Comparison of ENCODE assay signal across 1 cellular context in the genomic region with DNA sequence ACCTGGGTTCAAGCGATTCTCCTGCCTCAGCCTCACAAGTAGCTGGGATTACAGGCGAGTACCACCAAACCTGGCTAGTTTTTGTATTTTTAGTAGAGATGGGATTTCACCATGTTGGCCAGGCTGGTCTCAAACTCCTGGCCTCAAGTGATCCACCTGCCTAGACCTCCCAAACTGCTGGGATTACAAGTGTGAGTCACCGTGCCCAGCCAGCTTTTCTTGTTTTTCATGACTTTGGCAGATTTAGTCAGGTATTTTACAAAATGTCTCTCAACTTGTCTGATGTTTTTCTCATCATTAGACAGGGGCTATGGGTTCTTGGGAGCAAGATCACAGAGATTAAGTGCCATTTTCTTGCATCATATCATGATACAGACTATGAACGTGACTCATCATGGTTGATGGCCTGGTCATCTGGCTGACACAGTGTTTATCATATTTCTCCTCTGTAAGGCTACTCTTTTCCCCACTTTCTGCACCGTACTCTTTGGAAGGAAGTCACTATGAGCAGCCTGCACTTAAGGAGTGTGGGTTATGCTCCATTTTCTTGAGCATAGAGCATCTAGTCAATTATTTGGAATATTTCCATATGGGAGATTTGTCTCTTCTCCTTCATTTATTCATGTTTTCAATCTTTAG.
TF ChIP-seq lines count a peak whose summit lies in the region.

No MANE protein-coding gene starts in this region.

TF ChIP-seq in K562, 482 proteins besides CTCF, POLR2A, EP300 and RAD21 (continued from another document and continues in another):
- TF ChIP-seq, protein P1, sequence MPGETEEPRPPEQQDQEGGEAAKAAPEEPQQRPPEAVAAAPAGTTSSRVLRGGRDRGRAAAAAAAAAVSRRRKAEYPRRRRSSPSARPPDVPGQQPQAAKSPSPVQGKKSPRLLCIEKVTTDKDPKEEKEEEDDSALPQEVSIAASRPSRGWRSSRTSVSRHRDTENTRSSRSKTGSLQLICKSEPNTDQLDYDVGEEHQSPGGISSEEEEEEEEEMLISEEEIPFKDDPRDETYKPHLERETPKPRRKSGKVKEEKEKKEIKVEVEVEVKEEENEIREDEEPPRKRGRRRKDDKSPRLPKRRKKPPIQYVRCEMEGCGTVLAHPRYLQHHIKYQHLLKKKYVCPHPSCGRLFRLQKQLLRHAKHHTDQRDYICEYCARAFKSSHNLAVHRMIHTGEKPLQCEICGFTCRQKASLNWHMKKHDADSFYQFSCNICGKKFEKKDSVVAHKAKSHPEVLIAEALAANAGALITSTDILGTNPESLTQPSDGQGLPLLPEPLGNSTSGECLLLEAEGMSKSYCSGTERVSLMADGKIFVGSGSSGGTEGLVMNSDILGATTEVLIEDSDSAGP (CRISPR knock-in tag; IDR thresholded peaks at IDR 0.05): no peak
- TF ChIP-seq, protein P2, sequence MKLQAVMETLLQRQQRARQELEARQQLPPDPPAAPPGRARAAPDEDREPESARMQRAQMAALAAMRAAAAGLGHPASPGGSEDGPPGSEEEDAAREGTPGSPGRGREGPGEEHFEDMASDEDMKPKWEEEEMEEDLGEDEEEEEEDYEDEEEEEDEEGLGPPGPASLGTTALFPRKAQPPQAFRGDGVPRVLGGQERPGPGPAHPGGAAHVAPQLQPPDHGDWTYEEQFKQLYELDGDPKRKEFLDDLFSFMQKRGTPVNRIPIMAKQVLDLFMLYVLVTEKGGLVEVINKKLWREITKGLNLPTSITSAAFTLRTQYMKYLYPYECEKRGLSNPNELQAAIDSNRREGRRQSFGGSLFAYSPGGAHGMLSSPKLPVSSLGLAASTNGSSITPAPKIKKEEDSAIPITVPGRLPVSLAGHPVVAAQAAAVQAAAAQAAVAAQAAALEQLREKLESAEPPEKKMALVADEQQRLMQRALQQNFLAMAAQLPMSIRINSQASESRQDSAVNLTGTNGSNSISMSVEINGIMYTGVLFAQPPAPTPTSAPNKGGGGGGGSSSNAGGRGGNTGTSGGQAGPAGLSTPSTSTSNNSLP (IDR thresholded peaks at IDR 0.05; ENCODE audit: borderline replicate concordance, low read depth, low read length): peak; percentile 94
- TF ChIP-seq POLR2AphosphoS2 (IDR thresholded peaks at IDR 0.05; ENCODE audit: low read length) (no peak), ZNF436 (CRISPR knock-in tag; IDR thresholded peaks at IDR 0.05) (no peak), SIN3B (IDR thresholded peaks at IDR 0.05; ENCODE audit: low read depth) (no peak), RBM17 (IDR thresholded peaks at IDR 0.05; ENCODE audit: borderline replicate concordance, low read depth, low read length) (no peak), CXXC5 (CRISPR knock-in tag; IDR thresholded peaks at IDR 0.05) (peak; percentile 35), HMG20A (CRISPR knock-in tag; conservative IDR thresholded peaks at IDR 0.05) (no peak), RBM14 (IDR thresholded peaks at IDR 0.05; ENCODE audit: borderline replicate concordance, insufficient read depth, low read depth, low read length) (no peak), U2AF2 (optimal IDR thresholded peaks at IDR 0.05; ENCODE audit: low read depth, low read length) (no peak), PHF8 (IDR thresholded peaks at IDR 0.05; ENCODE audit: borderline replicate concordance, low read length) (no peak), FOXA1 (IDR thresholded peaks at IDR 0.05; ENCODE audit: borderline replicate concordance) (no peak), NUFIP1 (IDR thresholded peaks at IDR 0.05; ENCODE audit: partially characterized antibody) (no peak), PHB (CRISPR knock-in tag; IDR thresholded peaks at IDR 0.05) (no peak)
- TF ChIP-seq, protein P3, sequence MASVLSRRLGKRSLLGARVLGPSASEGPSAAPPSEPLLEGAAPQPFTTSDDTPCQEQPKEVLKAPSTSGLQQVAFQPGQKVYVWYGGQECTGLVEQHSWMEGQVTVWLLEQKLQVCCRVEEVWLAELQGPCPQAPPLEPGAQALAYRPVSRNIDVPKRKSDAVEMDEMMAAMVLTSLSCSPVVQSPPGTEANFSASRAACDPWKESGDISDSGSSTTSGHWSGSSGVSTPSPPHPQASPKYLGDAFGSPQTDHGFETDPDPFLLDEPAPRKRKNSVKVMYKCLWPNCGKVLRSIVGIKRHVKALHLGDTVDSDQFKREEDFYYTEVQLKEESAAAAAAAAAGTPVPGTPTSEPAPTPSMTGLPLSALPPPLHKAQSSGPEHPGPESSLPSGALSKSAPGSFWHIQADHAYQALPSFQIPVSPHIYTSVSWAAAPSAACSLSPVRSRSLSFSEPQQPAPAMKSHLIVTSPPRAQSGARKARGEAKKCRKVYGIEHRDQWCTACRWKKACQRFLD (CRISPR knock-in tag; IDR thresholded peaks at IDR 0.05): peak; percentile 50; the same call in 1 of the 2 replicates
- TF ChIP-seq, protein P4, sequence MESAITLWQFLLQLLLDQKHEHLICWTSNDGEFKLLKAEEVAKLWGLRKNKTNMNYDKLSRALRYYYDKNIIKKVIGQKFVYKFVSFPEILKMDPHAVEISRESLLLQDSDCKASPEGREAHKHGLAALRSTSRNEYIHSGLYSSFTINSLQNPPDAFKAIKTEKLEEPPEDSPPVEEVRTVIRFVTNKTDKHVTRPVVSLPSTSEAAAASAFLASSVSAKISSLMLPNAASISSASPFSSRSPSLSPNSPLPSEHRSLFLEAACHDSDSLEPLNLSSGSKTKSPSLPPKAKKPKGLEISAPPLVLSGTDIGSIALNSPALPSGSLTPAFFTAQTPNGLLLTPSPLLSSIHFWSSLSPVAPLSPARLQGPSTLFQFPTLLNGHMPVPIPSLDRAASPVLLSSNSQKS (CRISPR knock-in tag; IDR thresholded peaks at IDR 0.05): no peak
- TF ChIP-seq, protein P5, sequence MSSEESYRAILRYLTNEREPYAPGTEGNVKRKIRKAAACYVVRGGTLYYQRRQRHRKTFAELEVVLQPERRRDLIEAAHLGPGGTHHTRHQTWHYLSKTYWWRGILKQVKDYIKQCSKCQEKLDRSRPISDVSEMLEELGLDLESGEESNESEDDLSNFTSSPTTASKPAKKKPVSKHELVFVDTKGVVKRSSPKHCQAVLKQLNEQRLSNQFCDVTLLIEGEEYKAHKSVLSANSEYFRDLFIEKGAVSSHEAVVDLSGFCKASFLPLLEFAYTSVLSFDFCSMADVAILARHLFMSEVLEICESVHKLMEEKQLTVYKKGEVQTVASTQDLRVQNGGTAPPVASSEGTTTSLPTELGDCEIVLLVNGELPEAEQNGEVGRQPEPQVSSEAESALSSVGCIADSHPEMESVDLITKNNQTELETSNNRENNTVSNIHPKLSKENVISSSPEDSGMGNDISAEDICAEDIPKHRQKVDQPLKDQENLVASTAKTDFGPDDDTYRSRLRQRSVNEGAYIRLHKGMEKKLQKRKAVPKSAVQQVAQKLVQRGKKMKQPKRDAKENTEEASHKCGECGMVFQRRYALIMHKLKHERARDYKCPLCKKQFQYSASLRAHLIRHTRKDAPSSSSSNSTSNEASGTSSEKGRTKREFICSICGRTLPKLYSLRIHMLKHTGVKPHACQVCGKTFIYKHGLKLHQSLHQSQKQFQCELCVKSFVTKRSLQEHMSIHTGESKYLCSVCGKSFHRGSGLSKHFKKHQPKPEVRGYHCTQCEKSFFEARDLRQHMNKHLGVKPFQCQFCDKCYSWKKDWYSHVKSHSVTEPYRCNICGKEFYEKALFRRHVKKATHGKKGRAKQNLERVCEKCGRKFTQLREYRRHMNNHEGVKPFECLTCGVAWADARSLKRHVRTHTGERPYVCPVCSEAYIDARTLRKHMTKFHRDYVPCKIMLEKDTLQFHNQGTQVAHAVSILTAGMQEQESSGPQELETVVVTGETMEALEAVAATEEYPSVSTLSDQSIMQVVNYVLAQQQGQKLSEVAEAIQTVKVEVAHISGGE (CRISPR knock-in tag; IDR thresholded peaks at IDR 0.05): peak in 1 of 3 experiments; percentile 43; a peak in 1 of 6 replicates
- TF ChIP-seq, protein P6, sequence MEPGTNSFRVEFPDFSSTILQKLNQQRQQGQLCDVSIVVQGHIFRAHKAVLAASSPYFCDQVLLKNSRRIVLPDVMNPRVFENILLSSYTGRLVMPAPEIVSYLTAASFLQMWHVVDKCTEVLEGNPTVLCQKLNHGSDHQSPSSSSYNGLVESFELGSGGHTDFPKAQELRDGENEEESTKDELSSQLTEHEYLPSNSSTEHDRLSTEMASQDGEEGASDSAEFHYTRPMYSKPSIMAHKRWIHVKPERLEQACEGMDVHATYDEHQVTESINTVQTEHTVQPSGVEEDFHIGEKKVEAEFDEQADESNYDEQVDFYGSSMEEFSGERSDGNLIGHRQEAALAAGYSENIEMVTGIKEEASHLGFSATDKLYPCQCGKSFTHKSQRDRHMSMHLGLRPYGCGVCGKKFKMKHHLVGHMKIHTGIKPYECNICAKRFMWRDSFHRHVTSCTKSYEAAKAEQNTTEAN (CRISPR knock-in tag; IDR thresholded peaks at IDR 0.05): no peak
- TF ChIP-seq, protein P7, sequence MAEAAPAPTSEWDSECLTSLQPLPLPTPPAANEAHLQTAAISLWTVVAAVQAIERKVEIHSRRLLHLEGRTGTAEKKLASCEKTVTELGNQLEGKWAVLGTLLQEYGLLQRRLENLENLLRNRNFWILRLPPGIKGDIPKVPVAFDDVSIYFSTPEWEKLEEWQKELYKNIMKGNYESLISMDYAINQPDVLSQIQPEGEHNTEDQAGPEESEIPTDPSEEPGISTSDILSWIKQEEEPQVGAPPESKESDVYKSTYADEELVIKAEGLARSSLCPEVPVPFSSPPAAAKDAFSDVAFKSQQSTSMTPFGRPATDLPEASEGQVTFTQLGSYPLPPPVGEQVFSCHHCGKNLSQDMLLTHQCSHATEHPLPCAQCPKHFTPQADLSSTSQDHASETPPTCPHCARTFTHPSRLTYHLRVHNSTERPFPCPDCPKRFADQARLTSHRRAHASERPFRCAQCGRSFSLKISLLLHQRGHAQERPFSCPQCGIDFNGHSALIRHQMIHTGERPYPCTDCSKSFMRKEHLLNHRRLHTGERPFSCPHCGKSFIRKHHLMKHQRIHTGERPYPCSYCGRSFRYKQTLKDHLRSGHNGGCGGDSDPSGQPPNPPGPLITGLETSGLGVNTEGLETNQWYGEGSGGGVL (CRISPR knock-in tag; IDR thresholded peaks at IDR 0.05): no peak
- TF ChIP-seq, protein P8, sequence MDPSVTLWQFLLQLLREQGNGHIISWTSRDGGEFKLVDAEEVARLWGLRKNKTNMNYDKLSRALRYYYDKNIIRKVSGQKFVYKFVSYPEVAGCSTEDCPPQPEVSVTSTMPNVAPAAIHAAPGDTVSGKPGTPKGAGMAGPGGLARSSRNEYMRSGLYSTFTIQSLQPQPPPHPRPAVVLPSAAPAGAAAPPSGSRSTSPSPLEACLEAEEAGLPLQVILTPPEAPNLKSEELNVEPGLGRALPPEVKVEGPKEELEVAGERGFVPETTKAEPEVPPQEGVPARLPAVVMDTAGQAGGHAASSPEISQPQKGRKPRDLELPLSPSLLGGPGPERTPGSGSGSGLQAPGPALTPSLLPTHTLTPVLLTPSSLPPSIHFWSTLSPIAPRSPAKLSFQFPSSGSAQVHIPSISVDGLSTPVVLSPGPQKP (CRISPR knock-in tag; IDR thresholded peaks at IDR 0.05): no peak
- TF ChIP-seq, protein P9, sequence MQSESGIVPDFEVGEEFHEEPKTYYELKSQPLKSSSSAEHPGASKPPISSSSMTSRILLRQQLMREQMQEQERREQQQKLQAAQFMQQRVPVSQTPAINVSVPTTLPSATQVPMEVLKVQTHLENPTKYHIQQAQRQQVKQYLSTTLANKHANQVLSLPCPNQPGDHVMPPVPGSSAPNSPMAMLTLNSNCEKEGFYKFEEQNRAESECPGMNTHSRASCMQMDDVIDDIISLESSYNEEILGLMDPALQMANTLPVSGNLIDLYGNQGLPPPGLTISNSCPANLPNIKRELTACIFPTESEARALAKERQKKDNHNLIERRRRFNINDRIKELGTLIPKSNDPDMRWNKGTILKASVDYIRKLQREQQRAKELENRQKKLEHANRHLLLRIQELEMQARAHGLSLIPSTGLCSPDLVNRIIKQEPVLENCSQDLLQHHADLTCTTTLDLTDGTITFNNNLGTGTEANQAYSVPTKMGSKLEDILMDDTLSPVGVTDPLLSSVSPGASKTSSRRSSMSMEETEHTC (IDR thresholded peaks at IDR 0.05): no peak
